Comparison of ENCODE assay signal across 23 cellular contexts in genomic region chr17:43475494-43476089, GRCh38.
"Had no signal": no experiment of that assay in that cellular context is flagged by ENCODE, and none has a peak within 500 bp of the region (broad histone marks: within the 10 kb centered on the region; RNA-seq: fewer than 3 reads in every experiment).

No MANE protein-coding gene starts in this region.

- H3K9me3 Mint-ChIP-seq: activated CD4-positive, alpha-beta memory T cell treated with anti-CD3 and anti-CD28 coated beads, Interleukin-2, amount 10 ng/mL, durations not matched to agents 7 days and 5 days; activated CD4-positive, alpha-beta T cell treated with anti-CD3 and anti-CD28 coated beads, Interleukin-2, amount 10 ng/mL, durations not matched to agents 7 days and 5 days; activated T-cell treated with anti-CD3 and anti-CD28 coated beads, Interleukin-2, amount 50 U/mL, for 4 hours; activated T-helper 17 cell treated with anti-CD3 and anti-CD28 coated beads, Interleukin-2, amount 50 U/mL, for 72 hours; memory B cell; natural killer cell treated with Interleukin-12 subunit alpha and Interleukin-12 subunit beta and Interleukin-15 and Interleukin-18, amount 100 ng/mL, for 72 hours had no signal

- H3K27me3 ChIP-seq: breast epithelium, esophagus muscularis mucosa, foreskin keratinocyte, spleen, transverse colon had no signal

- DNase-seq: activated CD4-positive, alpha-beta memory T cell treated with anti-CD3 and anti-CD28 coated beads, Interleukin-2, amount 10 ng/mL, durations not matched to agents 7 days and 5 days; activated CD4-positive, alpha-beta T cell treated with anti-CD3 and anti-CD28 coated beads, Interleukin-2, amount 10 ng/mL, durations not matched to agents 7 days and 5 days; activated gamma-delta T cell treated with Interleukin-2 at 50 U/mL for 16 hours; activated naive CD4-positive, alpha-beta T cell treated with anti-CD3 and anti-CD28 coated beads, Interleukin-2, amount 50 U/mL, for 16 hours; activated T-cell treated with anti-CD3 and anti-CD28 coated beads, Interleukin-2, amount 50 U/mL, for 4 hours; amniotic stem cell; central memory CD4-positive, alpha-beta T cell; foreskin keratinocyte; nucleus accumbens; posterior cingulate gyrus; right cardiac atrium; spleen; stimulated activated CD4-positive, alpha-beta T cell treated with anti-CD3 and anti-CD28 coated beads, Interleukin-2, amount 100 ng/mL, for 48 hours; stimulated activated naive CD4-positive, alpha-beta T cell treated with Interleukin-2 at 50 U/mL for 16 hours; T-helper 1 cell; transverse colon had no signal

- H3K36me3 ChIP-seq: breast epithelium, esophagus muscularis mucosa, spleen, transverse colon had no signal

- H3K4me1 Mint-ChIP-seq: activated CD4-positive, alpha-beta memory T cell treated with anti-CD3 and anti-CD28 coated beads, Interleukin-2, amount 10 ng/mL, durations not matched to agents 7 days and 5 days; activated CD4-positive, alpha-beta T cell treated with anti-CD3 and anti-CD28 coated beads, Interleukin-2, amount 10 ng/mL, durations not matched to agents 7 days and 5 days; memory B cell had no signal

- H3K27ac Mint-ChIP-seq: activated CD4-positive, alpha-beta memory T cell treated with anti-CD3 and anti-CD28 coated beads, Interleukin-2, amount 10 ng/mL, durations not matched to agents 7 days and 5 days; activated CD4-positive, alpha-beta T cell treated with anti-CD3 and anti-CD28 coated beads, Interleukin-2, amount 10 ng/mL, durations not matched to agents 7 days and 5 days; activated T-helper 17 cell treated with anti-CD3 and anti-CD28 coated beads, Interleukin-2, amount 50 U/mL, for 72 hours; memory B cell; natural killer cell treated with Interleukin-12 subunit alpha and Interleukin-12 subunit beta and Interleukin-15 and Interleukin-18, amount 100 ng/mL, for 72 hours had no signal

- H3K4me3 Mint-ChIP-seq: activated CD4-positive, alpha-beta memory T cell treated with anti-CD3 and anti-CD28 coated beads, Interleukin-2, amount 10 ng/mL, durations not matched to agents 7 days and 5 days; activated CD4-positive, alpha-beta T cell treated with anti-CD3 and anti-CD28 coated beads, Interleukin-2, amount 10 ng/mL, durations not matched to agents 7 days and 5 days; activated T-cell treated with anti-CD3 and anti-CD28 coated beads, Interleukin-2, amount 50 U/mL, for 4 hours; activated T-helper 17 cell treated with anti-CD3 and anti-CD28 coated beads, Interleukin-2, amount 50 U/mL, for 72 hours; memory B cell; natural killer cell treated with Interleukin-12 subunit alpha and Interleukin-12 subunit beta and Interleukin-15 and Interleukin-18, amount 100 ng/mL, for 72 hours had no signal

- H3K4me3 ChIP-seq: breast epithelium, esophagus muscularis mucosa, spleen, transverse colon had no signal

- H3K27ac ChIP-seq: breast epithelium, esophagus muscularis mucosa, foreskin keratinocyte, spleen, transverse colon, VCaP had no signal

- H3K9me3 ChIP-seq: breast epithelium, esophagus muscularis mucosa, spleen, transverse colon had no signal

- ATAC-seq: activated CD4-positive, CD25-positive, alpha-beta regulatory T cell treated with anti-CD3 and anti-CD28 coated beads, Interleukin-2, amount 50 U/mL, for 24 hours; activated T-cell treated with anti-CD3 and anti-CD28 coated beads, Interleukin-2, amount 50 U/mL, for 4 hours; activated T-helper 17 cell treated with anti-CD3 and anti-CD28 coated beads, Interleukin-2, amount 50 U/mL, for 72 hours; foreskin keratinocyte; natural killer cell treated with Interleukin-12 subunit alpha and Interleukin-12 subunit beta and Interleukin-15 and Interleukin-18, amount 100 ng/mL, for 72 hours; right cardiac atrium had no signal

- H3K27me3 Mint-ChIP-seq: activated CD4-positive, alpha-beta T cell treated with anti-CD3 and anti-CD28 coated beads, Interleukin-2, amount 10 ng/mL, durations not matched to agents 7 days and 5 days; activated T-helper 17 cell treated with anti-CD3 and anti-CD28 coated beads, Interleukin-2, amount 50 U/mL, for 72 hours had no signal

- H3K36me3 Mint-ChIP-seq: memory B cell; natural killer cell treated with Interleukin-12 subunit alpha and Interleukin-12 subunit beta and Interleukin-15 and Interleukin-18, amount 100 ng/mL, for 72 hours had no signal

- H3K4me1 ChIP-seq: breast epithelium, esophagus muscularis mucosa, spleen, transverse colon had no signal
